In the genomic region with DNA sequence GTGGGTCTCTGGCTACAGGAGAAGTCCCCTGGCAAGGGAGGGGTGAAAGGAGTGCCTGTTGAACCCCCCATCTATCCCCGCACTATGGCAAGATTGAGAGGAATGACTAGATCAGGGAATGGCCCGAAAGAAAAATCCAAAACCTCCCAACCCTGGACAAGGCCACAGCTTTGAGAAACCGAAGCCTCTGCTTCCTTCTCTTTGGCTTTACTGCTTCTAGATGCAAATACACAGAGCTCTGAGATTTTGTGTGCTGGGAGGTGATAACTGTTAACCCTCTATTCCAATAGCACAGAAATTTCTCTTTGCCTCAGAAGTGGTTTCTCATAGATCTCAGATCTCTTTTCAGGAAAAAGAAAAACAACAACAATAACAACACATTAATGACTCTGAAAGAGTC, we compare ENCODE assay signal across 1 cellular context.
TF ChIP-seq lines count a peak whose summit lies in the region.

No MANE protein-coding gene starts in this region.

TF ChIP-seq in SK-N-SH, 30 proteins besides CTCF, POLR2A, EP300 and RAD21:
- TF ChIP-seq MEF2A (IDR thresholded peaks at IDR 0.05; ENCODE audit: borderline replicate concordance, low read depth) (no peak), RFX5 (IDR thresholded peaks at IDR 0.05; ENCODE audit: low read length) (no peak), RCOR1 (IDR thresholded peaks at IDR 0.05; ENCODE audit: low read length) (no peak), FOSL2 (IDR thresholded peaks at IDR 0.05; ENCODE audit: borderline replicate concordance, low read depth) (no peak), TEAD4 (IDR thresholded peaks at IDR 0.05; ENCODE audit: borderline replicate concordance, insufficient read depth) (no peak)
- TF ChIP-seq, protein P1, sequence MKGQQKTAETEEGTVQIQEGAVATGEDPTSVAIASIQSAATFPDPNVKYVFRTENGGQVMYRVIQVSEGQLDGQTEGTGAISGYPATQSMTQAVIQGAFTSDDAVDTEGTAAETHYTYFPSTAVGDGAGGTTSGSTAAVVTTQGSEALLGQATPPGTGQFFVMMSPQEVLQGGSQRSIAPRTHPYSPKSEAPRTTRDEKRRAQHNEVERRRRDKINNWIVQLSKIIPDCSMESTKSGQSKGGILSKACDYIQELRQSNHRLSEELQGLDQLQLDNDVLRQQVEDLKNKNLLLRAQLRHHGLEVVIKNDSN (IDR thresholded peaks at IDR 0.05; ENCODE audit: borderline replicate concordance, low read depth) = no peak
- TF ChIP-seq, protein P2, sequence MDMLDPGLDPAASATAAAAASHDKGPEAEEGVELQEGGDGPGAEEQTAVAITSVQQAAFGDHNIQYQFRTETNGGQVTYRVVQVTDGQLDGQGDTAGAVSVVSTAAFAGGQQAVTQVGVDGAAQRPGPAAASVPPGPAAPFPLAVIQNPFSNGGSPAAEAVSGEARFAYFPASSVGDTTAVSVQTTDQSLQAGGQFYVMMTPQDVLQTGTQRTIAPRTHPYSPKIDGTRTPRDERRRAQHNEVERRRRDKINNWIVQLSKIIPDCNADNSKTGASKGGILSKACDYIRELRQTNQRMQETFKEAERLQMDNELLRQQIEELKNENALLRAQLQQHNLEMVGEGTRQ (IDR thresholded peaks at IDR 0.05; ENCODE audit: borderline replicate concordance, low read depth, low read length) = no peak
